ENCODE assay signal across 1 cellular context in genomic region chr11:83002047-83002446, GRCh38.
TF ChIP-seq lines count a peak whose summit lies in the region.

No MANE protein-coding gene starts in this region.

TF ChIP-seq in K562, 482 proteins besides CTCF, POLR2A, EP300 and RAD21 (continued from another document):
- TF ChIP-seq ZNF318 (IDR thresholded peaks at IDR 0.05; ENCODE audit: borderline replicate concordance in 1 of 2, low read depth in 1 of 2) (no peak), SNIP1 (IDR thresholded peaks at IDR 0.05; ENCODE audit: low read depth) (no peak), PHTF2 (CRISPR knock-in tag; IDR thresholded peaks at IDR 0.05) (no peak), ZNF232 (CRISPR knock-in tag; IDR thresholded peaks at IDR 0.05) (no peak), VEZF1 (CRISPR knock-in tag; IDR thresholded peaks at IDR 0.05) (no peak), MCM7 (IDR thresholded peaks at IDR 0.05) (no peak), NUFIP1 (IDR thresholded peaks at IDR 0.05; ENCODE audit: partially characterized antibody) (no peak), USF1 (CRISPR knock-in tag; IDR thresholded peaks at IDR 0.05) (no peak), GTF2F1 (IDR thresholded peaks at IDR 0.05; ENCODE audit: low read depth, low read length) (no peak)
TF ChIP-seq in K562: peak in this region for 0.
